ENCODE assay signal across 25 cellular contexts in genomic region chr2:192448881-192449280, GRCh38.
"Had no signal": no experiment of that assay in that cellular context is flagged by ENCODE, and none has a peak within 500 bp of the region (broad histone marks: within the 10 kb centered on the region; RNA-seq: fewer than 3 reads in every experiment).

No MANE protein-coding gene starts in this region.

- ATAC-seq: stimulated activated effector memory CD8-positive, alpha-beta T cell treated with anti-CD3 and anti-CD28 coated beads, Interleukin-12 subunit alpha, Interleukin-12 subunit beta, amount 100 ng/mL, for 72 hours; stimulated activated memory B cell treated with anti-CD40 and anti-IgM and Interleukin-4, amounts not matched to agents 10 μg/mL and 1 μg/mL and 100 μg/mL, for 72 hours; stimulated activated naive B cell treated with anti-CD40 and anti-IgM and Interleukin-4, amounts not matched to agents 10 μg/mL and 1 μg/mL and 100 μg/mL, for 72 hours; stimulated activated naive CD8-positive, alpha-beta T cell treated with anti-CD3 and anti-CD28 coated beads, Interleukin-15, amount 100 ng/mL, for 72 hours; stimulated activated naive CD8-positive, alpha-beta T cell treated with anti-CD3 and anti-CD28 coated beads, Interleukin-15, Interleukin-2, amounts not matched to agents 100 U/mL and 50 U/mL, for 24 hours; upper lobe of right lung had no signal

- H3K9me3 ChIP-seq: stomach, suprapubic skin, testis, thoracic aorta, thyroid gland, tibial artery, tibial nerve, transverse colon, upper lobe of left lung, upper lobe of right lung, uterus, vagina had no signal

- H3K27ac ChIP-seq: stomach, suprapubic skin, testis, thoracic aorta, thyroid gland, tibial artery, tibial nerve, transverse colon, upper lobe of left lung, upper lobe of right lung, uterus, vagina had no signal

- DNase-seq: stimulated activated CD4-positive, alpha-beta T cell treated with anti-CD3 and anti-CD28 coated beads, Interleukin-2, amount 100 ng/mL, for 48 hours; stimulated activated CD4-positive, alpha-beta T cell treated with anti-CD3 and anti-CD28 coated beads, Interleukin-4, amount 100 ng/mL, for 1 hour; stimulated activated CD4-positive, alpha-beta T cell treated with anti-CD3 and anti-CD28 coated beads, Interleukin-4, amount 100 ng/mL, for 24 hours; stimulated activated CD4-positive, alpha-beta T cell treated with anti-CD3 and anti-CD28 coated beads, Interleukin-4, amount 100 ng/mL, for 4 hours; stimulated activated CD8-positive, alpha-beta memory T cell treated with anti-CD3 and anti-CD28 coated beads, Interleukin-4, amount 100 ng/mL, for 48 hours; stimulated activated naive B cell treated with anti-CD40 and anti-IgM and Interleukin-4, amounts not matched to agents 10 μg/mL and 1 μg/mL and 100 μg/mL, for 72 hours; stimulated activated naive CD4-positive, alpha-beta T cell; stimulated activated naive CD4-positive, alpha-beta T cell treated with Interleukin-2 at 50 U/mL for 16 hours; stimulated activated naive CD8-positive, alpha-beta T cell treated with anti-CD3 and anti-CD28 coated beads, Interleukin-15, amount 100 ng/mL, for 72 hours; stimulated activated naive CD8-positive, alpha-beta T cell treated with anti-CD3 and anti-CD28 coated beads, Interleukin-15, Interleukin-2, amounts not matched to agents 100 U/mL and 50 U/mL, for 24 hours; stomach; substantia nigra; testis; thyroid gland; tibial artery; transverse colon; upper lobe of left lung; upper lobe of right lung; uterus had no signal

- H3K36me3 ChIP-seq: stomach, suprapubic skin, thoracic aorta, thyroid gland, tibial artery, tibial nerve, transverse colon, upper lobe of left lung, upper lobe of right lung, uterus, vagina had no signal

- H3K4me3 ChIP-seq: stomach, suprapubic skin, testis, thoracic aorta, thyroid gland, tibial artery, tibial nerve, transverse colon, upper lobe of left lung, upper lobe of right lung, uterus, vagina had no signal
